ENCODE assay signal across 8 cellular contexts in the genomic region with DNA sequence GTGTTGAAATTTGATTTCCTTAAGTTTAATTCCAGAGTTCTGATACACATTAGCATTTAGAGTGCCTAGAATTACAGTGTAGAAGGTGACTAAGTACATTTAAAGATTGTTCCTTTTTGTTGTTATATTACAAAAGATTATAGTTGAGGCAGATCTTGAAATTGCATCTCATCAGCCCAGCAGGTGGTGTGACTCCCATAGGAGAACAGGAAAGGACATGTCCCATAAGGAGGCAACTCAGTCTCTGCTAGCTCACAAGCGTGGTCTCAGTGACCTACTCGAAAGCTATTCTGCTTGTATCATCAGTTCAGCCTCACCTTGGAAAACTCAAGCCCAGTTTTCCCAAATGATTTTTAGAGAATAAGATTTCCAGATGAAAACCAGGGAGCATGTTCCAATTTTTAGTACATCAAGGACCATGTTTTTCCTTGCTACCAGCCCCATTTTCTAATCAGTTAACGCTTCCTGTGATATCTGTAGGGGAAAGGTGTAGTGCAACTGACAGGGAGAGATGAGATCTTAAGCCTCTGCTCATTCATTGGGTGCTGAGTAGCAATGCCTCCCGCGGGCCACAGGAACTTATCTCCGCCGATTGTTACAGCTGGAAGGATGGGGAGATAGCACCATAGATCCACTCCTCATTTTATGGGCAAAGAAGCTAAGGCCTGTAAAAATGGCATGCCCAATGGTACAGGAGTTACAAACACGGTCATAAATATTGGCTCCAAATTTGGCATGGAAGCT. TPM values are rescaled to one million over a fixed set of nuclear protein-coding genes. Genes with fewer than 3 reads are reported as not detected.
DNase-seq lines count a peak whose midpoint lies in the region; ATAC-seq and TF ChIP-seq lines count a peak whose summit lies in the region.
"Had no signal": no experiment of that assay in that cellular context is flagged by ENCODE, and none has a peak within 500 bp of the region (broad histone marks: within the 10 kb centered on the region; RNA-seq: fewer than 3 reads in every experiment).

No MANE protein-coding gene starts in this region.

- 37% methylated on average over 8 of the region's 8 CpGs for WGBS in smooth muscle cell (ENCODE audit: low lambda C conversion rate)

- H4K20me1 ChIP-seq in smooth muscle cell (ENCODE audit: low read depth): peaks cover 25% of the 10 kb centered on the region

- H3K4me1 ChIP-seq in iPS-18a (ENCODE audit: control insufficient read depth, low read depth, low read length) (peaks cover 23% of the 10 kb centered on the region), smooth muscle cell (ENCODE audit: low read depth) (peaks cover 17% of the 10 kb centered on the region)

- H3K4me2 ChIP-seq in smooth muscle cell: peak overlapping the region; percentile 70

- DNase-seq in HPDE6-E6E7 (ENCODE audit: extremely low spot score): peak; percentile 40
- no peak for DNase-seq in activated T-helper 1 cell treated with anti-CD3 and anti-CD28 coated beads, Interleukin-12 subunit alpha, Interleukin-12 subunit beta, Interleukin-2, Interleukin-4 antibody, amounts not matched to agents 30 ng/mL and 10 ng/mL and 1 ng/mL, durations not matched to agents 14 hours and 24 hours and 36 hours (ENCODE audit: low spot score)
- no peak for DNase-seq in smooth muscle cell (lab: John Stamatoyannopoulos, UW; ENCODE audit: unreplicated experiment)
- DNase-seq in activated effector memory CD4-positive, alpha-beta T cell treated with anti-CD3 and anti-CD28 coated beads, Interleukin-2, amount 50 U/mL, for 16 hours: no peak
- DNase-seq in NCI-H1417 treated with DMSO at 0.1 percent for 48 hours (lab: John Stamatoyannopoulos, UW): no peak
- no peak for DNase-seq in sciatic nerve (ENCODE audit: low spot score)

- H3K4me3 ChIP-seq in iPS-18a (ENCODE audit: low read length): peak overlapping the region; percentile 84
- H3K4me3 ChIP-seq in smooth muscle cell: peak overlapping the region; percentile 98

- H3K9ac ChIP-seq in iPS-18a (ENCODE audit: low read length) (peak overlapping the region; percentile 61), smooth muscle cell (ENCODE audit: low read depth) (no peak overlapping the region)

- no peaks in the 10 kb centered on the region for H3K36me3 ChIP-seq in iPS-18a (ENCODE audit: control insufficient read depth, low read depth, low read length)
- no peaks in the 10 kb centered on the region for H3K36me3 ChIP-seq in smooth muscle cell (ENCODE audit: low read depth)
- H3K36me3 ChIP-seq: neutrophil had no signal

- peak overlapping the region; percentile 81 for H3K4me3 Mint-ChIP-seq in activated T-helper 1 cell treated with anti-CD3 and anti-CD28 coated beads, Interleukin-12 subunit alpha, Interleukin-12 subunit beta, Interleukin-2, Interleukin-4 antibody, amounts not matched to agents 30 ng/mL and 10 ng/mL and 1 ng/mL, durations not matched to agents 14 hours and 24 hours and 36 hours

- H3F3A ChIP-seq in smooth muscle cell (ENCODE audit: low read depth): peaks cover 10% of the 10 kb centered on the region

- H3K9me3 Mint-ChIP-seq in activated T-helper 1 cell treated with anti-CD3 and anti-CD28 coated beads, Interleukin-12 subunit alpha, Interleukin-12 subunit beta, Interleukin-2, Interleukin-4 antibody, amounts not matched to agents 30 ng/mL and 10 ng/mL and 1 ng/mL, durations not matched to agents 14 hours and 24 hours and 36 hours: no peaks in the 10 kb centered on the region

- H3K27ac Mint-ChIP-seq in activated T-helper 1 cell treated with anti-CD3 and anti-CD28 coated beads, Interleukin-12 subunit alpha, Interleukin-12 subunit beta, Interleukin-2, Interleukin-4 antibody, amounts not matched to agents 30 ng/mL and 10 ng/mL and 1 ng/mL, durations not matched to agents 14 hours and 24 hours and 36 hours: no peak overlapping the region

- no peak for ATAC-seq in sciatic nerve

- peaks cover 47% of the 10 kb centered on the region for H3K27me3 Mint-ChIP-seq in activated T-helper 1 cell treated with anti-CD3 and anti-CD28 coated beads, Interleukin-12 subunit alpha, Interleukin-12 subunit beta, Interleukin-2, Interleukin-4 antibody, amounts not matched to agents 30 ng/mL and 10 ng/mL and 1 ng/mL, durations not matched to agents 14 hours and 24 hours and 36 hours (ENCODE audit: insufficient read depth)

- H3K27ac ChIP-seq in iPS-18a (ENCODE audit: low read length) (no peak overlapping the region), smooth muscle cell (ENCODE audit: low read depth) (peak overlapping the region; percentile 44)
- H3K27ac ChIP-seq: neutrophil had no signal

- intact Hi-C loops in activated T-helper 1 cell treated with anti-CD3 and anti-CD28 coated beads, Interleukin-12 subunit alpha, Interleukin-12 subunit beta, Interleukin-2, Interleukin-4 antibody, amounts not matched to agents 30 ng/mL and 10 ng/mL and 1 ng/mL, durations not matched to agents 14 hours and 24 hours and 36 hours (cut with micrococcal nuclease): loop anchor here (2.0 kb wide), 1 partner anchor 35 kb away; no protein-coding TSS in a partner anchor
- intact Hi-C loops in sciatic nerve (cut with DNase I): no loop called here

- peak overlapping the region; percentile 9 for H2AFZ ChIP-seq in smooth muscle cell (ENCODE audit: low read depth)

- no peaks in the 10 kb centered on the region for H3K9me3 ChIP-seq in iPS-18a (ENCODE audit: control insufficient read depth, low read depth, low read length)
- H3K9me3 ChIP-seq in smooth muscle cell (replicated peaks; ENCODE audit: low read depth): no peaks in the 10 kb centered on the region
- H3K9me3 ChIP-seq: neutrophil had no signal

- peaks cover 35% of the 10 kb centered on the region for H3K79me2 ChIP-seq in smooth muscle cell (ENCODE audit: low read depth)

- peak; percentile 10 for TF ChIP-seq CTCF in smooth muscle cell (IDR thresholded peaks at IDR 0.05; ENCODE audit: borderline replicate concordance, insufficient read depth, poor library complexity, severe bottlenecking)

- H3K36me3 Mint-ChIP-seq in activated T-helper 1 cell treated with anti-CD3 and anti-CD28 coated beads, Interleukin-12 subunit alpha, Interleukin-12 subunit beta, Interleukin-2, Interleukin-4 antibody, amounts not matched to agents 30 ng/mL and 10 ng/mL and 1 ng/mL, durations not matched to agents 14 hours and 24 hours and 36 hours (ENCODE audit: low read depth): peaks cover 3% of the 10 kb centered on the region

- H3K27me3 ChIP-seq in iPS-18a (ENCODE audit: control insufficient read depth, insufficient read depth, low read length) (peaks cover 50% of the 10 kb centered on the region), smooth muscle cell (ENCODE audit: low read depth) (no peaks in the 10 kb centered on the region)

- peaks cover 22% of the 10 kb centered on the region for H3K4me1 Mint-ChIP-seq in activated T-helper 1 cell treated with anti-CD3 and anti-CD28 coated beads, Interleukin-12 subunit alpha, Interleukin-12 subunit beta, Interleukin-2, Interleukin-4 antibody, amounts not matched to agents 30 ng/mL and 10 ng/mL and 1 ng/mL, durations not matched to agents 14 hours and 24 hours and 36 hours (ENCODE audit: low read depth)

RNA-seq across cellular contexts. Expression of a gene that starts 1.1 kb away (rescaled TPM):
- 5.3 and 6.0 TPM in 2 replicates for total RNA-seq in activated T-helper 1 cell treated with anti-CD3 and anti-CD28 coated beads, Interleukin-12 subunit alpha, Interleukin-12 subunit beta, Interleukin-2, Interleukin-4 antibody, amounts not matched to agents 30 ng/mL and 10 ng/mL and 1 ng/mL, durations not matched to agents 14 hours and 24 hours and 36 hours
- total RNA-seq in smooth muscle cell (204 and 226 TPM in 2 replicates), sciatic nerve (65.8 TPM)
- 183 and 223 TPM in 2 replicates for polyA plus RNA-seq in smooth muscle cell
